In the genomic region with DNA sequence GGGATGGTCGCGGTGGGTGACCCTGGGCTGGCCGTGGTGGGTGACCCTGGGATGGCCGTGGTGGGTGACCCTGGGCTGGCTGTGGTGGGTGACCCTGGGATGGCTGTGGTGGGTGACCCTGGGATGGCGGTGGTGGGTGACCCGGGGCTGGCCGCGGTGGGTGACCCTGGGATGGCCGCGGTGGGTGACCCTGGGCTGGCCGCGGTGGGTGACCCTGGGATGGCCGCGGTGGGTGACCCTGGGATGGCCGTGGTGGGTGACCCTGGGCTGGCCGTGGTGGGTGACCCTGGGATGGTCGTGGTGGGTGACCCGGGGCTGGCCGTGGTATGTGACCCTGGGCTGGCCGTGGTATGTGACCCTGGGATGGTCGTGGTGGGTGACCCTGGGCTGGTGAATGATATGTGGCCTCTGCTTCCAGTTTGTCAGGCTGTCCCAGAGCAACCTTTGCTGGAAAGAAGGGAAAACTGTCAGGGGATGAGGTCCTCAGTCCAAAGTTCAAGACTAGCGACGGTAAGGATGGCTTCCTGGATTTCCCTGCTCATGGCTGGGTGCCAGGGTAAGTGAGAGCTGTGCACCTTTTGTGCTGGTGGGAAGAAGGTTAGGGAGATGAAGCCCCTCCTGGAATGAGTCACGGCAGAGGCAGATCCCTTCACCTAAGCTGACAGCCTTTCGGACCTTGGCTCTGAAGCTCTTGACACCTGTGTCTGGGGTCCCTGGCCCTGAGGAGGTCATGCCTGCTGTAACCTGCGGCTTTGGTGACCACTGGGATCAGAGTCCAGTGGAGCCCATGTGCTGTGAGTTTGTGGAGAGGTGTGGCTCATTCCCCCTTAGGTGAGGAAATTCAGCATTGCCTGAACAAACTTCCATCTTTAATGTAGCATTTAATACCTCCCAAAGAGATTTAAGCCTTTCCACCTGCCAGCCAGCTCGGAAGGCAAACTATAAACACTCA, we compare ENCODE assay signal across 1 cellular context.
A peak's percentile ranks its signal among the peaks of the same experiment; 100 is the strongest.
TF ChIP-seq lines count a peak whose summit lies in the region.

No MANE protein-coding gene starts in this region.

TF ChIP-seq in HepG2, 621 proteins besides CTCF, POLR2A, EP300 and RAD21 (continued from another document and continues in another):
- TF ChIP-seq GLMP (CRISPR knock-in tag; IDR thresholded peaks at IDR 0.05; ENCODE audit: borderline replicate concordance), result no peak
- peak; percentile 49; the same call in 1 of the 2 replicates for TF ChIP-seq HMGXB3 (CRISPR knock-in tag; IDR thresholded peaks at IDR 0.05; ENCODE audit: borderline replicate concordance)
- TF ChIP-seq ZNF772 (CRISPR knock-in tag; IDR thresholded peaks at IDR 0.05), result peak; percentile 94; the same call in 1 of the 2 replicates
- no peak for TF ChIP-seq IKZF4 (CRISPR knock-in tag; IDR thresholded peaks at IDR 0.05; ENCODE audit: borderline replicate concordance, low read depth, not compliant biosample characterization)
- TF ChIP-seq RNF2 (conservative IDR thresholded peaks at IDR 0.05; ENCODE audit: low read depth), result peak; percentile 78
- peak; percentile 76; the same call in 1 of the 2 replicates for TF ChIP-seq MZF1 (CRISPR knock-in tag; IDR thresholded peaks at IDR 0.05; ENCODE audit: borderline replicate concordance)
- TF ChIP-seq ZNF432 (CRISPR knock-in tag; IDR thresholded peaks at IDR 0.05; ENCODE audit: borderline replicate concordance), result no peak
- TF ChIP-seq ZNF335 (CRISPR knock-in tag; IDR thresholded peaks at IDR 0.05), result peak; percentile 18; the same call in 1 of the 2 replicates
- peak; percentile 95 for TF ChIP-seq ZNF292 (CRISPR knock-in tag; IDR thresholded peaks at IDR 0.05; ENCODE audit: borderline replicate concordance, low read depth)
- peak; percentile 72; the same call in 1 of the 2 replicates for TF ChIP-seq ZNF414 (CRISPR knock-in tag; IDR thresholded peaks at IDR 0.05)
- TF ChIP-seq ELF1 (CRISPR knock-in tag; IDR thresholded peaks at IDR 0.05), result peak; percentile 75
- peak; percentile 96; the same call in 1 of the 2 replicates for TF ChIP-seq ZNF747 (CRISPR knock-in tag; IDR thresholded peaks at IDR 0.05; ENCODE audit: borderline replicate concordance)
- TF ChIP-seq ZNF670 (CRISPR knock-in tag; IDR thresholded peaks at IDR 0.05; ENCODE audit: borderline replicate concordance), result 0 out of 2 replicates have a peak, but pooled peaks have one; percentile 28
- TF ChIP-seq ZNF383 (CRISPR knock-in tag; IDR thresholded peaks at IDR 0.05; ENCODE audit: borderline replicate concordance), result no peak
- no peak for TF ChIP-seq ZNF660 (CRISPR knock-in tag; IDR thresholded peaks at IDR 0.05; ENCODE audit: borderline replicate concordance, low read depth)
- TF ChIP-seq ELF3 (CRISPR knock-in tag; IDR thresholded peaks at IDR 0.05), result peak; percentile 79
- peak; percentile 93 for TF ChIP-seq ZEB1 (IDR thresholded peaks at IDR 0.05; ENCODE audit: insufficient replicate concordance, low read depth)
- 0 out of 2 replicates have a peak, but pooled peaks have one; percentile 5 for TF ChIP-seq STAG1 (CRISPR knock-in tag; IDR thresholded peaks at IDR 0.05)
- peak; percentile 95 to 97; a peak in 3 of 4 replicates for TF ChIP-seq NR2F1 (CRISPR knock-in tag; IDR thresholded peaks at IDR 0.05)
- TF ChIP-seq ZBTB39 (CRISPR knock-in tag; IDR thresholded peaks at IDR 0.05), result peak; percentile 35; the same call in 1 of the 2 replicates
- peak; percentile 95 for TF ChIP-seq PAXIP1 (CRISPR knock-in tag; conservative IDR thresholded peaks at IDR 0.05)
- TF ChIP-seq NFYC (CRISPR knock-in tag; IDR thresholded peaks at IDR 0.05), result no peak
- TF ChIP-seq KDM5B (CRISPR knock-in tag; IDR thresholded peaks at IDR 0.05; ENCODE audit: borderline replicate concordance), result peak; percentile 77
- no peak for TF ChIP-seq TERF1 (CRISPR knock-in tag; IDR thresholded peaks at IDR 0.05)
- TF ChIP-seq, protein P1, sequence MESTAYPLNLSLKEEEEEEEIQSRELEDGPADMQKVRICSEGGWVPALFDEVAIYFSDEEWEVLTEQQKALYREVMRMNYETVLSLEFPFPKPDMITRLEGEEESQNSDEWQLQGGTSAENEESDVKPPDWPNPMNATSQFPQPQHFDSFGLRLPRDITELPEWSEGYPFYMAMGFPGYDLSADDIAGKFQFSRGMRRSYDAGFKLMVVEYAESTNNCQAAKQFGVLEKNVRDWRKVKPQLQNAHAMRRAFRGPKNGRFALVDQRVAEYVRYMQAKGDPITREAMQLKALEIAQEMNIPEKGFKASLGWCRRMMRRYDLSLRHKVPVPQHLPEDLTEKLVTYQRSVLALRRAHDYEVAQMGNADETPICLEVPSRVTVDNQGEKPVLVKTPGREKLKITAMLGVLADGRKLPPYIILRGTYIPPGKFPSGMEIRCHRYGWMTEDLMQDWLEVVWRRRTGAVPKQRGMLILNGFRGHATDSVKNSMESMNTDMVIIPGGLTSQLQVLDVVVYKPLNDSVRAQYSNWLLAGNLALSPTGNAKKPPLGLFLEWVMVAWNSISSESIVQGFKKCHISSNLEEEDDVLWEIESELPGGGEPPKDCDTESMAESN (CRISPR knock-in tag; conservative IDR thresholded peaks at IDR 0.05), result peak; percentile 89
- TF ChIP-seq JUND (CRISPR knock-in tag; IDR thresholded peaks at IDR 0.05), result peak; percentile 74; the same call in 1 of the 2 replicates
- 0 out of 2 replicates have a peak, but pooled peaks have one; percentile 73 for TF ChIP-seq ZNF678 (CRISPR knock-in tag; IDR thresholded peaks at IDR 0.05)
- TF ChIP-seq HOXA3 (CRISPR knock-in tag; IDR thresholded peaks at IDR 0.05), result peak; percentile 83
- TF ChIP-seq RAD51 (IDR thresholded peaks at IDR 0.05; ENCODE audit: borderline replicate concordance), result no peak
- TF ChIP-seq BHLHE40 (IDR thresholded peaks at IDR 0.05; ENCODE audit: low read length), result peak; percentile 63
- TF ChIP-seq ZZZ3 (CRISPR knock-in tag; IDR thresholded peaks at IDR 0.05; ENCODE audit: borderline replicate concordance), result no peak
- TF ChIP-seq HMG20B (CRISPR knock-in tag; conservative IDR thresholded peaks at IDR 0.05), result peak; percentile 30; the same call in 1 of the 2 replicates
- TF ChIP-seq, protein P2, sequence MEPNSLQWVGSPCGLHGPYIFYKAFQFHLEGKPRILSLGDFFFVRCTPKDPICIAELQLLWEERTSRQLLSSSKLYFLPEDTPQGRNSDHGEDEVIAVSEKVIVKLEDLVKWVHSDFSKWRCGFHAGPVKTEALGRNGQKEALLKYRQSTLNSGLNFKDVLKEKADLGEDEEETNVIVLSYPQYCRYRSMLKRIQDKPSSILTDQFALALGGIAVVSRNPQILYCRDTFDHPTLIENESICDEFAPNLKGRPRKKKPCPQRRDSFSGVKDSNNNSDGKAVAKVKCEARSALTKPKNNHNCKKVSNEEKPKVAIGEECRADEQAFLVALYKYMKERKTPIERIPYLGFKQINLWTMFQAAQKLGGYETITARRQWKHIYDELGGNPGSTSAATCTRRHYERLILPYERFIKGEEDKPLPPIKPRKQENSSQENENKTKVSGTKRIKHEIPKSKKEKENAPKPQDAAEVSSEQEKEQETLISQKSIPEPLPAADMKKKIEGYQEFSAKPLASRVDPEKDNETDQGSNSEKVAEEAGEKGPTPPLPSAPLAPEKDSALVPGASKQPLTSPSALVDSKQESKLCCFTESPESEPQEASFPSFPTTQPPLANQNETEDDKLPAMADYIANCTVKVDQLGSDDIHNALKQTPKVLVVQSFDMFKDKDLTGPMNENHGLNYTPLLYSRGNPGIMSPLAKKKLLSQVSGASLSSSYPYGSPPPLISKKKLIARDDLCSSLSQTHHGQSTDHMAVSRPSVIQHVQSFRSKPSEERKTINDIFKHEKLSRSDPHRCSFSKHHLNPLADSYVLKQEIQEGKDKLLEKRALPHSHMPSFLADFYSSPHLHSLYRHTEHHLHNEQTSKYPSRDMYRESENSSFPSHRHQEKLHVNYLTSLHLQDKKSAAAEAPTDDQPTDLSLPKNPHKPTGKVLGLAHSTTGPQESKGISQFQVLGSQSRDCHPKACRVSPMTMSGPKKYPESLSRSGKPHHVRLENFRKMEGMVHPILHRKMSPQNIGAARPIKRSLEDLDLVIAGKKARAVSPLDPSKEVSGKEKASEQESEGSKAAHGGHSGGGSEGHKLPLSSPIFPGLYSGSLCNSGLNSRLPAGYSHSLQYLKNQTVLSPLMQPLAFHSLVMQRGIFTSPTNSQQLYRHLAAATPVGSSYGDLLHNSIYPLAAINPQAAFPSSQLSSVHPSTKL (CRISPR knock-in tag; IDR thresholded peaks at IDR 0.05), result peak; percentile 89
